In the genomic region with DNA sequence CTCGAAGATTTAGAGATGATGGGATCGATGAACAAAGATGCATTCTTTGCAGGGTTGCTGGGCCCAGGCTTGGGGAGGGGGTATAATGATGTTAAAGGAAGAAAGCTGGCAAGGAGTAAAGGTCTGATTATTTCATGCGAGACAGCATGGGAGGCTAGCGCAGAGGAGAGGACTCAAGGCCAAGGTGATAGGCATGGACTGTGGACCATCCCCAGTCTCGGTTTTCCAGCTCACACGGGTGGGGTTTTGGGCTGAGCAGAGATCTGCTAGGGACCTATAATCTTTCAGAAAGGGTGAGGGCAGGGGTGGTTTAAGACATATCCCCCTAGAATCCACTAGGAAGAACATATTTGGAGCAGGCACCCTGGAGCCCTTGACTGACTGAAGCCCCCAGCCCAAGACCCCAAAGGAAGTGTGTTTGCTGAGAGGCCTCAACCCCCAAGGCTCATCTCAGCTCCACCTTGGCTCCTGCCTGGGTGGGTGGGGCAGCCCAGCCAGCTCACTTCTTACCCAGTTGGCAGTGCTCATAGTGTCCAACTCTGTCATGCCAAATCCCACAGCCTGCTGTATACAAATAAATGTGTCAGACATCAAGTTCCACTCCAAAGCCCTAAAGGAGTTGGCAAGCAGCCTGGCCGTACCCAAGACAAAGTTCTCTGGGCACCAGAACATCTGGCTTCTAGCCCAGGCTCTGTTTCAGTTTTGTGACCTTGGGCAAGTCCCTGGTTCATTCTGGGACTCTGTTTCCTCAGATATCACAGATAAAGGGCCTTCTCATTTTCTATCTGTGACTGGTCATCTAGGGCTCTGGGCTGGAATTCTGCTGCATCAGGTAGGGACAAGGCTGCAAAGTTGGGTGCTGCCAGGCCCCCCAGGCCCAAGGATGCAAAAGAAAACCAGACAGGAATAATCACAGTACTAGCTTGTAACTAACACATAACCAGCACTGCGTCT, we compare ENCODE assay signal across 11 cellular contexts. TPM values are rescaled to one million over a fixed set of nuclear protein-coding genes. Genes with fewer than 3 reads are reported as not detected.
DNase-seq lines count a peak whose midpoint lies in the region; ATAC-seq and TF ChIP-seq lines count a peak whose summit lies in the region.
"Had no signal": no experiment of that assay in that cellular context is flagged by ENCODE, and none has a peak within 500 bp of the region (broad histone marks: within the 10 kb centered on the region; RNA-seq: fewer than 3 reads in every experiment).

No MANE protein-coding gene starts in this region.

- no peaks in the 10 kb centered on the region for H3K4me1 Mint-ChIP-seq in CD4-positive, alpha-beta T cell (ENCODE audit: low read depth)

- H3K4me3 Mint-ChIP-seq in CD4-positive, alpha-beta T cell, result no peak overlapping the region
- H3K4me3 Mint-ChIP-seq: activated naive CD4-positive, alpha-beta T cell treated with anti-CD3 and anti-CD28 coated beads for 36 hours had no signal

- H3K36me3 Mint-ChIP-seq in CD4-positive, alpha-beta T cell (ENCODE audit: low read depth), result no peaks in the 10 kb centered on the region

- CTCF ChIA-PET in CD4-positive, alpha-beta T cell (lab: Charles Lee), result no interaction called here

- ATAC-seq in RWPE2 (ENCODE audit: low read depth) (peak; percentile 83), GM19035 (IDR thresholded peaks at IDR 0.05; ENCODE audit: unreplicated experiment) (no peak), HG03521 (IDR thresholded peaks at IDR 0.05; ENCODE audit: unreplicated experiment) (no peak)
- ATAC-seq in CD4-positive, alpha-beta T cell (ENCODE audit: poor library complexity), result no peak

- TF ChIP-seq CTCF in RWPE2 (IDR thresholded peaks at IDR 0.05; ENCODE audit: poor library complexity, severe bottlenecking), result no peak
- no peak for TF ChIP-seq CTCF in CD4-positive, alpha-beta T cell (IDR thresholded peaks at IDR 0.05)

- H3K27me3 Mint-ChIP-seq in CD4-positive, alpha-beta T cell, result peaks cover 4% of the 10 kb centered on the region

- H3K27ac ChIP-seq in RWPE2 (ENCODE audit: poor library complexity, severe bottlenecking), result no peak overlapping the region
- no peak overlapping the region for H3K27ac ChIP-seq in CD4-positive, alpha-beta T cell (ENCODE audit: low read depth, low read length)

- POLR2A ChIA-PET in CD4-positive, alpha-beta T cell (lab: Charles Lee), result interaction anchor here (0.6 kb wide), 1 partner anchor 22 kb away, joined by 3 read pairs; no protein-coding TSS in a partner anchor

- no peak overlapping the region for H3K27ac Mint-ChIP-seq in CD4-positive, alpha-beta T cell
- H3K27ac Mint-ChIP-seq: activated naive CD4-positive, alpha-beta T cell treated with anti-CD3 and anti-CD28 coated beads for 36 hours had no signal

- H3K4me1 ChIP-seq in RWPE2 (ENCODE audit: insufficient read depth, poor library complexity, severe bottlenecking), result peaks cover 25% of the 10 kb centered on the region

- intact Hi-C loops in CD4-positive, alpha-beta T cell (cut with DNase I, micrococcal nuclease), result no loop called here

- H3K27me3 ChIP-seq in RWPE2 (ENCODE audit: insufficient read depth, poor library complexity, severe bottlenecking), result no peaks in the 10 kb centered on the region
- no peaks in the 10 kb centered on the region for H3K27me3 ChIP-seq in CD4-positive, alpha-beta T cell (ENCODE audit: control insufficient read depth, insufficient read depth, low read length)

- DNase-seq in EH (ENCODE audit: low read depth), result peak; percentile 39
- DNase-seq in RWPE2 (ENCODE audit: low spot score), result peak; percentile 76
- DNase-seq in glomerular visceral epithelial cell (ENCODE audit: extremely low spot score), result peak; percentile 26
- peak; percentile 91 for DNase-seq in renal cortical epithelial cell (ENCODE audit: low read depth)
- no peak for DNase-seq in CD4-positive, alpha-beta T cell
- no peak for DNase-seq in cerebellar nuclear complex (lab: John Stamatoyannopoulos, UW)
- DNase-seq: activated naive CD4-positive, alpha-beta T cell treated with anti-CD3 and anti-CD28 coated beads for 36 hours; NCI-H1417 treated with DMSO at 0.1 percent for 48 hours had no signal

- no peak overlapping the region for H3K4me3 ChIP-seq in RWPE2 (ENCODE audit: severe bottlenecking)
- H3K4me3 ChIP-seq: smooth muscle cell had no signal

- H3K36me3 ChIP-seq in RWPE2 (ENCODE audit: low read depth), result no peaks in the 10 kb centered on the region

- H3K9me3 Mint-ChIP-seq in CD4-positive, alpha-beta T cell, result no peaks in the 10 kb centered on the region
- H3K9me3 Mint-ChIP-seq: activated naive CD4-positive, alpha-beta T cell treated with anti-CD3 and anti-CD28 coated beads for 36 hours had no signal

- H3K9me3 ChIP-seq in RWPE2 (ENCODE audit: severe bottlenecking), result no peaks in the 10 kb centered on the region
- no peaks in the 10 kb centered on the region for H3K9me3 ChIP-seq in CD4-positive, alpha-beta T cell (ENCODE audit: control insufficient read depth, low read length)

RNA-seq across cellular contexts. Expression of gene ACSBG1, which starts 17.8 kb away (rescaled TPM):
- 0.20 TPM in 1 of 2 replicates, not detected in the other for total RNA-seq in renal cortical epithelial cell
- total RNA-seq in CD4-positive, alpha-beta T cell, result under 1 TPM; 0.05 to 0.22 TPM
- total RNA-seq: activated naive CD4-positive, alpha-beta T cell treated with anti-CD3 and anti-CD28 coated beads for 36 hours had no signal

RNA-seq across cellular contexts. Expression of gene DNAJA4, which starts 47.8 kb away (rescaled TPM):
- 3.3 and 11.1 TPM in 2 replicates for total RNA-seq in renal cortical epithelial cell
- 10 to 100 TPM; 47.0 to 48.5 TPM for total RNA-seq in CD4-positive, alpha-beta T cell

Comparison
In these comparisons a context has a peak if more than half of its experiments do, and no peak if none do; other contexts are left out.
1. DNase-seq: peak in EH (single experiment), RWPE2 (single experiment), glomerular visceral epithelial cell (single experiment) and renal cortical epithelial cell (single experiment); none in CD4-positive, alpha-beta T cell (0 of 10) and cerebellar nuclear complex (0 of 2).